16 cellular contexts compared by ENCODE assay signal in the genomic region with DNA sequence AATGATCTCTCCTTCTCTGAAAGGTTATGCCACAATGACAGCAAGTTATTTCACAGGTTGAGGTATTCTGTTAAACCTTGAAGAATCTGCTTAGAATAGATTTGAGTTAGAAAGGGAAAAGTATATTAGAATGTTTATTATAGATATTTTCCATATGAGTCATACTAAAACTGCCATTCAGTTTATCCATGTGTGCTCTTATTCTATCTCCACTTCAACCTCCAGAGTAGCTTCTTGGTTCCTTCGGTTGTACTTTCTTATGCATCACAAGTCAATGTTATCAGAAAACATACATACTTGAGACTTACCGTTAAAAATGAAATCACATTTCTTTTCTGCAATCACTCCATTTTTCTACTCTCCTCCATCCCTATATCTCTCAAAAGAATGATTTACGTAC.
"Had no signal": no experiment of that assay in that cellular context is flagged by ENCODE, and none has a peak within 500 bp of the region (broad histone marks: within the 10 kb centered on the region; RNA-seq: fewer than 3 reads in every experiment).

No MANE protein-coding gene starts in this region.

- H3K27ac Mint-ChIP-seq: activated CD8-positive, alpha-beta T cell treated with anti-CD3 and anti-CD28 coated beads, Interleukin-2, amount 10 ng/mL, durations not matched to agents 7 days and 5 days; activated naive CD4-positive, alpha-beta T cell treated with anti-CD3 and anti-CD28 coated beads, Interleukin-2, amount 50 U/mL, for 72 hours; endodermal cell; immature natural killer cell; T-helper 2 cell treated with Interferon-gamma antibody and Interleukin-4, amounts not matched to agents 5 μg/mL and 100 μg/mL, for 36 hours had no signal

- H3K4me1 Mint-ChIP-seq: immature natural killer cell had no signal

- H3K4me3 ChIP-seq: lower lobe of right lung had no signal

- H3K27me3 Mint-ChIP-seq: naive B cell had no signal

- H3K4me3 Mint-ChIP-seq: activated CD8-positive, alpha-beta T cell treated with anti-CD3 and anti-CD28 coated beads, Interleukin-2, amount 10 ng/mL, durations not matched to agents 7 days and 5 days; endodermal cell; immature natural killer cell; naive B cell; T-helper 2 cell treated with Interferon-gamma antibody and Interleukin-4, amounts not matched to agents 5 μg/mL and 100 μg/mL, for 36 hours had no signal

- H3K9me3 Mint-ChIP-seq: endodermal cell; immature natural killer cell; naive B cell; T-helper 2 cell treated with Interferon-gamma antibody and Interleukin-4, amounts not matched to agents 5 μg/mL and 100 μg/mL, for 36 hours had no signal

- H3K36me3 Mint-ChIP-seq: activated naive CD4-positive, alpha-beta T cell treated with anti-CD3 and anti-CD28 coated beads, Interleukin-2, amount 50 U/mL, for 72 hours; immature natural killer cell; naive B cell had no signal

- DNase-seq: activated CD8-positive, alpha-beta T cell treated with anti-CD3 and anti-CD28 coated beads, Interleukin-2, amount 10 ng/mL, durations not matched to agents 7 days and 5 days; activated effector memory CD4-positive, alpha-beta T cell treated with anti-CD3 and anti-CD28 coated beads, Interleukin-2, amount 50 U/mL, for 16 hours; amygdala; cerebellar nuclear complex; endodermal cell; erythroblast; immature natural killer cell; left cardiac atrium; lower lobe of right lung; naive B cell; posterior cingulate gyrus; right cardiac atrium; stimulated activated naive CD4-positive, alpha-beta T cell treated with Interleukin-2 at 50 U/mL for 16 hours; trophoblast cell had no signal

- ATAC-seq: activated CD8-positive, alpha-beta T cell treated with anti-CD3 and anti-CD28 coated beads, Interleukin-2, amount 10 ng/mL, durations not matched to agents 7 days and 5 days; activated naive CD4-positive, alpha-beta T cell treated with anti-CD3 and anti-CD28 coated beads, Interleukin-2, amount 50 U/mL, for 72 hours; left cardiac atrium; lower lobe of right lung; right cardiac atrium had no signal
